Comparison of ENCODE assay signal across 9 cellular contexts in genomic region chr9:129611302-129611800, GRCh38. TPM values are rescaled to one million over a fixed set of nuclear protein-coding genes. Genes with fewer than 3 reads are reported as not detected.
DNase-seq lines count a peak whose midpoint lies in the region; ATAC-seq and TF ChIP-seq lines count a peak whose summit lies in the region.
"Had no signal": no experiment of that assay in that cellular context is flagged by ENCODE, and none has a peak within 500 bp of the region (broad histone marks: within the 10 kb centered on the region; RNA-seq: fewer than 3 reads in every experiment).

No MANE protein-coding gene starts in this region.

- H3K23ac ChIP-seq in mesendoderm (ENCODE audit: low read length), result no peak overlapping the region

- ATAC-seq in right cardiac atrium, result no peak

- no peak overlapping the region for H3K4me2 ChIP-seq in mesendoderm (ENCODE audit: low read length)

- H4K5ac ChIP-seq in mesendoderm (ENCODE audit: low read length), result no peak overlapping the region

- H3K18ac ChIP-seq in mesendoderm (ENCODE audit: low read length), result no peak overlapping the region

- H3K4ac ChIP-seq in mesendoderm (ENCODE audit: low read depth, low read length), result no peak overlapping the region

- no peak overlapping the region for H2BK120ac ChIP-seq in mesendoderm (ENCODE audit: low read depth, low read length)

- H2AK5ac ChIP-seq in mesendoderm (ENCODE audit: low read length), result no peak overlapping the region

- no peak overlapping the region for H4K8ac ChIP-seq in mesendoderm (ENCODE audit: low read depth, low read length)

- peak overlapping the region; percentile 38 for H3K56ac ChIP-seq in mesendoderm (ENCODE audit: low read length)

- DNase-seq in left ventricle myocardium inferior, result no peak
- no peak for DNase-seq in right cardiac atrium
- DNase-seq in ascending aorta (ENCODE audit: low spot score in 2 of 2), result no peak
- DNase-seq in mesendoderm, result no peak
- DNase-seq in uterus, result no peak
- DNase-seq in effector CD4-positive, alpha-beta T cell, result no peak
- DNase-seq in dermis blood vessel endothelial cell, result no peak
- no peak for DNase-seq in NCI-H2107 (lab: John Stamatoyannopoulos, UW)

- 29% methylated on average over 12 of the region's 12 CpGs for WGBS in right cardiac atrium
- WGBS in mesendoderm (ENCODE audit: extremely low coverage, insufficient coverage, low lambda C conversion rate), result no CpG with 5 or more reads among the region's 12 CpGs

- H3K79me1 ChIP-seq in mesendoderm (ENCODE audit: low read length), result no peaks in the 10 kb centered on the region

- H3K4me3 ChIP-seq in left ventricle myocardium inferior (peak overlapping the region; percentile 78), right cardiac atrium (ENCODE audit: low read length) (no peak overlapping the region), ascending aorta (peak overlapping the region; percentile 63 to 84), mesendoderm (ENCODE audit: low read length) (no peak overlapping the region), uterus (peak overlapping the region in 1 of 2 donors; percentile 58)

- TF ChIP-seq CTCF in left ventricle myocardium inferior (IDR thresholded peaks at IDR 0.05; ENCODE audit: borderline replicate concordance), result no peak
- TF ChIP-seq CTCF in ascending aorta (IDR thresholded peaks at IDR 0.05), result peak in 1 of 3 experiments; percentile 71
- no peak for TF ChIP-seq CTCF in uterus (IDR thresholded peaks at IDR 0.05)

- no peak for TF ChIP-seq POLR2A in uterus (IDR thresholded peaks at IDR 0.05)

- no peaks in the 10 kb centered on the region for H3K9me3 ChIP-seq in left ventricle myocardium inferior (replicated peaks)
- H3K9me3 ChIP-seq in right cardiac atrium (ENCODE audit: control insufficient read depth, low read length), result no peaks in the 10 kb centered on the region
- no peaks in the 10 kb centered on the region for H3K9me3 ChIP-seq in ascending aorta
- H3K9me3 ChIP-seq in uterus, result no peaks in the 10 kb centered on the region

- H3K27me3 ChIP-seq in left ventricle myocardium inferior (ENCODE audit: low read depth) (no peaks in the 10 kb centered on the region), right cardiac atrium (ENCODE audit: control insufficient read depth, insufficient read depth) (no peaks in the 10 kb centered on the region), ascending aorta (no peaks in the 10 kb centered on the region), mesendoderm (ENCODE audit: insufficient read depth, low read length, poor library complexity) (no peaks in the 10 kb centered on the region), uterus (no peaks in the 10 kb centered on the region)

- no peaks in the 10 kb centered on the region for H3K79me2 ChIP-seq in mesendoderm (ENCODE audit: control insufficient read depth, insufficient read depth, low read length)

- intact Hi-C loops in left ventricle myocardium inferior (cut with micrococcal nuclease) (loop anchor here (5.0 kb wide), 1 partner anchor 474 kb away; no protein-coding TSS in a partner anchor), right cardiac atrium (cut with DNase I) (loop anchor here in 3 of 4 donors (2.0 to 10.0 kb wide), 3 partner anchors 437 to 479 kb away; partner anchors contain the start of gene IER5L (in 3 of the 3)), ascending aorta (cut with DNase I) (loop anchor here (2.0 to 5.0 kb wide), 3 partner anchors 279 to 481 kb away; no protein-coding TSS in a partner anchor), uterus (cut with DNase I; ENCODE audit: low total_unique reads) (loop anchor here (5.0 kb wide), 1 partner anchor 474 kb away; no protein-coding TSS in a partner anchor)

- H3K9ac ChIP-seq in mesendoderm (ENCODE audit: low read length), result no peak overlapping the region

- H3K27ac ChIP-seq in left ventricle myocardium inferior (replicated peaks), result peak overlapping the region; percentile 95
- H3K27ac ChIP-seq in right cardiac atrium (ENCODE audit: low read length), result no peak overlapping the region
- H3K27ac ChIP-seq in ascending aorta, result peak overlapping the region; percentile 91 to 92
- H3K27ac ChIP-seq in mesendoderm (ENCODE audit: low read depth, low read length), result no peak overlapping the region
- peak overlapping the region; percentile 23 to 90 for H3K27ac ChIP-seq in uterus

- H2BK5ac ChIP-seq in mesendoderm (ENCODE audit: low read length), result no peak overlapping the region

- H3K4me1 ChIP-seq in left ventricle myocardium inferior (peaks cover 47% of the 10 kb centered on the region), right cardiac atrium (ENCODE audit: control insufficient read depth, insufficient read depth, low read length) (peaks cover 3% of the 10 kb centered on the region), ascending aorta (peaks cover 5 to 46% of the 10 kb centered on the region in 2 donors), mesendoderm (ENCODE audit: control insufficient read depth, low read depth, low read length) (peaks cover 5% of the 10 kb centered on the region), uterus (peaks cover 0 to 12% of the 10 kb centered on the region in 2 donors)

- H3K36me3 ChIP-seq in left ventricle myocardium inferior (no peaks in the 10 kb centered on the region), ascending aorta (no peaks in the 10 kb centered on the region), mesendoderm (ENCODE audit: control insufficient read depth, insufficient read depth, low read length) (no peaks in the 10 kb centered on the region), uterus (no peaks in the 10 kb centered on the region)

- no peak overlapping the region for H2BK15ac ChIP-seq in mesendoderm (replicated peaks; ENCODE audit: low read depth)

RNA-seq across cellular contexts. Expression of gene C9orf50, which starts 9.6 kb away (rescaled TPM):
- total RNA-seq in left ventricle myocardium inferior (not detected), right cardiac atrium (under 1 TPM in 1 of 4 donors, not detected in 3; 0.20 TPM), ascending aorta (not detected), uterus (under 1 TPM in 1 of 4 donors, not detected in 3; 0.35 TPM), dermis blood vessel endothelial cell (not detected in 2 replicates)
- not detected for polyA plus RNA-seq in right cardiac atrium
- polyA plus RNA-seq in mesendoderm (2013, experiment 1 of 2), result not detected
- not detected for polyA plus RNA-seq in mesendoderm (2013, experiment 2 of 2)
- total RNA-seq: temporal lobe had no signal

RNA-seq across cellular contexts. Expression of gene NTMT1, which starts 14.6 kb away (rescaled TPM):
- total RNA-seq in left ventricle myocardium inferior, result 63.4 TPM
- total RNA-seq in right cardiac atrium, result 10 to 100 TPM; 45.0 to 55.2 (median 48.6) TPM
- polyA plus RNA-seq in right cardiac atrium, result 78.1 TPM
- total RNA-seq in ascending aorta, result 6.9 TPM
- polyA plus RNA-seq in mesendoderm (2013, experiment 1 of 2), result 42.0 TPM
- 43.1 TPM for polyA plus RNA-seq in mesendoderm (2013, experiment 2 of 2)
- 10 to 100 TPM in 3 of 4 donors, 1 to 10 TPM in 1; 1.8 to 30.8 (median 21.6) TPM for total RNA-seq in uterus
- total RNA-seq in dermis blood vessel endothelial cell, result 15.7 and 20.1 TPM in 2 replicates

RNA-seq across cellular contexts. Expression of gene ASB6, which starts 30.6 kb away (rescaled TPM):
- total RNA-seq in left ventricle myocardium inferior (9.0 TPM), right cardiac atrium (10 to 100 TPM in 3 of 4 donors, 1 to 10 TPM in 1; 9.1 to 10.7 (median 10.2) TPM), ascending aorta (29.7 TPM), uterus (10 to 100 TPM in 2 of 4 donors, 1 to 10 TPM in 2; 1.3 to 20.3 (median 8.5) TPM), dermis blood vessel endothelial cell (17.9 and 21.5 TPM in 2 replicates)
- 9.8 TPM for polyA plus RNA-seq in right cardiac atrium
- polyA plus RNA-seq in mesendoderm (2013, experiment 1 of 2), result 11.8 TPM
- 11.2 TPM for polyA plus RNA-seq in mesendoderm (2013, experiment 2 of 2)

RNA-seq across cellular contexts. Expression of gene PRRX2, which starts 54.1 kb away (rescaled TPM):
- total RNA-seq in left ventricle myocardium inferior (0.85 TPM), right cardiac atrium (1 to 10 TPM; 1.8 to 5.7 (median 3.7) TPM), ascending aorta (112 TPM), uterus (1 to 10 TPM in 2 of 4 donors, not detected in 2; 3.5 to 5.5 TPM), dermis blood vessel endothelial cell (0.56 and 1.2 TPM in 2 replicates)
- polyA plus RNA-seq in right cardiac atrium, result 2.6 TPM
- polyA plus RNA-seq in mesendoderm (2013, experiment 1 of 2), result 5.4 TPM
- polyA plus RNA-seq in mesendoderm (2013, experiment 2 of 2), result 5.1 TPM

Comparison
In these comparisons a context has a peak if more than half of its experiments do, and no peak if none do; other contexts are left out.
1. H3K27ac ChIP-seq: peak in left ventricle myocardium inferior (single experiment), ascending aorta (2 of 2) and uterus (2 of 2); none in right cardiac atrium (single experiment) and mesendoderm (single experiment).
2. H3K4me3 ChIP-seq: peak in left ventricle myocardium inferior (single experiment) and ascending aorta (2 of 2); none in right cardiac atrium (single experiment) and mesendoderm (single experiment).